33 cellular contexts compared by ENCODE assay signal in genomic region chr20:3614509-3614908, GRCh38. TPM values are rescaled to one million over a fixed set of nuclear protein-coding genes. Genes with fewer than 3 reads are reported as not detected.
DNase-seq lines count a peak whose midpoint lies in the region; ATAC-seq and TF ChIP-seq lines count a peak whose summit lies in the region.
"Had no signal": no experiment of that assay in that cellular context is flagged by ENCODE, and none has a peak within 500 bp of the region (broad histone marks: within the 10 kb centered on the region; RNA-seq: fewer than 3 reads in every experiment).

No MANE protein-coding gene starts in this region.

- no peak overlapping the region for H3K4me3 Mint-ChIP-seq in type B pancreatic cell
- H3K4me3 Mint-ChIP-seq: activated T-helper 17 cell treated with anti-CD3 and anti-CD28 coated beads, Interleukin-2, amount 50 U/mL, for 72 hours had no signal

- H3K9ac ChIP-seq in fibroblast of lung (ENCODE audit: insufficient read depth, low read length), result no peak overlapping the region

- ATAC-seq in HG02840 (IDR thresholded peaks at IDR 0.05; ENCODE audit: low FRiP score, unreplicated experiment), result no peak
- ATAC-seq in HG02678 (IDR thresholded peaks at IDR 0.05; ENCODE audit: unreplicated experiment), result no peak
- ATAC-seq: activated T-helper 17 cell treated with anti-CD3 and anti-CD28 coated beads, Interleukin-2, amount 50 U/mL, for 72 hours; foreskin keratinocyte; left colon had no signal

- H3K27ac Mint-ChIP-seq in type B pancreatic cell, result no peak overlapping the region
- H3K27ac Mint-ChIP-seq: activated T-helper 17 cell treated with anti-CD3 and anti-CD28 coated beads, Interleukin-2, amount 50 U/mL, for 72 hours had no signal

- DNase-seq in OCI-LY7 (ENCODE audit: low spot score), result peak; percentile 29
- DNase-seq in fibroblast of lung (ENCODE audit: low read depth in 2 of 2), result peak; percentile 23 to 40
- no peak for DNase-seq in osteoblast (ENCODE audit: insufficient read length, low spot score, missing footprints)
- DNase-seq in MG63, result no peak
- DNase-seq in type B pancreatic cell (ENCODE audit: extremely low spot score, unreplicated experiment), result no peak
- DNase-seq: activated CD4-positive, alpha-beta T cell treated with anti-CD3 and anti-CD28 coated beads, Interleukin-2, amount 50 U/mL, for 48 hours; activated CD4-positive, CD25-positive, alpha-beta regulatory T cell; activated CD8-positive, alpha-beta memory T cell treated with anti-CD3 and anti-CD28 coated beads, Interleukin-2, amount 50 U/mL, for 4 hours; activated naive CD4-positive, alpha-beta T cell treated with anti-CD3 and anti-CD28 coated beads, Interleukin-2, amount 50 U/mL, for 16 hours; colonic mucosa; DND-41; effector CD8-positive, alpha-beta T cell; foreskin keratinocyte; left colon; MM.1S; NCI-H2029; NCI-H2227 treated with DMSO at 0.1 percent for 48 hours; NCI-H526 treated with DMSO at 0.1 percent for 48 hours; nucleus accumbens; T-helper 1 cell had no signal

- H3K79me2 ChIP-seq in OCI-LY7 (ENCODE audit: insufficient read depth, low read depth, low read length) (no peaks in the 10 kb centered on the region), fibroblast of lung (ENCODE audit: control insufficient read depth, insufficient read depth, low read length) (no peaks in the 10 kb centered on the region), osteoblast (ENCODE audit: insufficient read depth, low read length) (no peaks in the 10 kb centered on the region)

- H2AFZ ChIP-seq in OCI-LY7 (ENCODE audit: low read length), result peak overlapping the region; percentile 87
- no peak overlapping the region for H2AFZ ChIP-seq in fibroblast of lung (ENCODE audit: low read length)
- peak overlapping the region; percentile 71 for H2AFZ ChIP-seq in osteoblast (ENCODE audit: low read length)

- intact Hi-C loops in OCI-LY7 (cut with micrococcal nuclease; ENCODE audit: unreplicated experiment), result no loop called here

- H3K36me3 Mint-ChIP-seq in type B pancreatic cell, result peaks cover 15% of the 10 kb centered on the region

- H3K36me3 ChIP-seq in OCI-LY7 (ENCODE audit: insufficient read depth, low read length), result no peaks in the 10 kb centered on the region
- no peaks in the 10 kb centered on the region for H3K36me3 ChIP-seq in fibroblast of lung (ENCODE audit: control insufficient read depth, insufficient read depth, low read length)
- no peaks in the 10 kb centered on the region for H3K36me3 ChIP-seq in osteoblast (ENCODE audit: insufficient read depth, low read length)
- H3K36me3 ChIP-seq in MG63, result no peaks in the 10 kb centered on the region
- H3K36me3 ChIP-seq: colonic mucosa, SJSA1 had no signal

- H4K20me1 ChIP-seq in OCI-LY7 (ENCODE audit: insufficient read depth, low read length) (no peaks in the 10 kb centered on the region), fibroblast of lung (ENCODE audit: control insufficient read depth, extremely low read depth, insufficient read depth, low read length) (no peaks in the 10 kb centered on the region), osteoblast (ENCODE audit: insufficient read depth, low read length) (no peaks in the 10 kb centered on the region)

- H3K4me3 ChIP-seq in OCI-LY7 (ENCODE audit: low read depth, low read length, poor library complexity, severe bottlenecking) (peak overlapping the region; percentile 42), fibroblast of lung (replicated peaks in 1 of 4; ENCODE audit: control extremely low read depth in 1 of 4, insufficient read depth in 1 of 4, low read depth in 3 of 4, low read length in 4 of 4) (peak overlapping the region in 1 of 4 experiments; percentile 18), osteoblast (ENCODE audit: insufficient read depth, low read length) (peak overlapping the region; percentile 54), MG63 (no peak overlapping the region)
- H3K4me3 ChIP-seq: colonic mucosa, SJSA1, skin epidermis, tibial nerve had no signal

- no peaks in the 10 kb centered on the region for H3K27me3 Mint-ChIP-seq in type B pancreatic cell
- H3K27me3 Mint-ChIP-seq: activated T-helper 17 cell treated with anti-CD3 and anti-CD28 coated beads, Interleukin-2, amount 50 U/mL, for 72 hours had no signal

- H3K9me2 ChIP-seq in OCI-LY7 (ENCODE audit: insufficient read depth, low read length), result no peaks in the 10 kb centered on the region

- H3K9me3 ChIP-seq in OCI-LY7 (ENCODE audit: low read length), result no peaks in the 10 kb centered on the region
- no peaks in the 10 kb centered on the region for H3K9me3 ChIP-seq in fibroblast of lung (ENCODE audit: control insufficient read depth, insufficient read depth, low read depth, low read length)
- no peaks in the 10 kb centered on the region for H3K9me3 ChIP-seq in osteoblast (ENCODE audit: low read depth, low read length)
- no peaks in the 10 kb centered on the region for H3K9me3 ChIP-seq in MG63
- H3K9me3 ChIP-seq: colonic mucosa, SJSA1, tibial nerve had no signal

- CTCF ChIA-PET in OCI-LY7 (lab: Charles Lee; ENCODE audit: unreplicated experiment), result no interaction called here

- TF ChIP-seq CTCF in C4-2B (conservative IDR thresholded peaks at IDR 0.05) (no peak), OCI-LY7 (conservative IDR thresholded peaks at IDR 0.05; ENCODE audit: low read length) (no peak), fibroblast of lung (conservative IDR thresholded peaks at IDR 0.05 in 1 of 2, IDR thresholded peaks at IDR 0.05 in 1 of 2; ENCODE audit: low read depth in 1 of 2, low read length in 2 of 2) (no peak), osteoblast (IDR thresholded peaks at IDR 0.05; ENCODE audit: extremely low read depth, low read depth, low read length) (no peak), type B pancreatic cell (conservative IDR thresholded peaks at IDR 0.05) (no peak)

- peak overlapping the region; percentile 63 for H3K4me2 ChIP-seq in OCI-LY7 (ENCODE audit: low read length)
- H3K4me2 ChIP-seq in fibroblast of lung (ENCODE audit: extremely low read depth, insufficient read depth, low read length), result no peak overlapping the region
- peak overlapping the region; percentile 82 for H3K4me2 ChIP-seq in osteoblast (ENCODE audit: insufficient read depth, low read length)

- H3K4me1 ChIP-seq in OCI-LY7 (ENCODE audit: insufficient read depth, low read length, poor library complexity, severe bottlenecking) (peaks cover 16% of the 10 kb centered on the region), fibroblast of lung (ENCODE audit: control insufficient read depth, extremely low read depth, insufficient read depth, low read length) (peaks cover 2% of the 10 kb centered on the region), osteoblast (ENCODE audit: insufficient read depth, low read length) (peaks cover 12% of the 10 kb centered on the region)
- H3K4me1 ChIP-seq: colonic mucosa, foreskin keratinocyte had no signal

- POLR2A ChIA-PET in OCI-LY7 (lab: Charles Lee), result interaction anchor here (0.6 to 1.0 kb wide), 3 partner anchors 10 to 1209 kb away, joined by 3 read pairs; no protein-coding TSS in a partner anchor

- H3K27ac ChIP-seq in C4-2B (peak overlapping the region; percentile 26; the same call in 1 of the 2 replicates), OCI-LY7 (ENCODE audit: low read depth, low read length, poor library complexity, severe bottlenecking) (peak overlapping the region; percentile 12), fibroblast of lung (ENCODE audit: insufficient read depth, low read length) (no peak overlapping the region), osteoblast (ENCODE audit: low read depth, low read length) (peak overlapping the region; percentile 49)
- H3K27ac ChIP-seq: colonic mucosa, foreskin keratinocyte, SJSA1, skin epidermis had no signal

- H3K9me3 Mint-ChIP-seq in type B pancreatic cell, result no peaks in the 10 kb centered on the region
- H3K9me3 Mint-ChIP-seq: activated T-helper 17 cell treated with anti-CD3 and anti-CD28 coated beads, Interleukin-2, amount 50 U/mL, for 72 hours had no signal

- H3K27me3 ChIP-seq in fibroblast of lung (ENCODE audit: control insufficient read depth, insufficient read depth, low read length) (no peaks in the 10 kb centered on the region), osteoblast (ENCODE audit: insufficient read depth, low read length) (no peaks in the 10 kb centered on the region), MG63 (no peaks in the 10 kb centered on the region)
- H3K27me3 ChIP-seq: colonic mucosa, foreskin keratinocyte, SJSA1, tibial nerve had no signal

- peaks cover 20% of the 10 kb centered on the region for H3K4me1 Mint-ChIP-seq in type B pancreatic cell (ENCODE audit: unreplicated experiment)
- H3K4me1 Mint-ChIP-seq: activated T-helper 17 cell treated with anti-CD3 and anti-CD28 coated beads, Interleukin-2, amount 50 U/mL, for 72 hours had no signal

- no TSS peak for BruUV-seq in OCI-LY7 (replicated peaks; lab: Mats Ljungman, UMichigan)

RNA-seq across cellular contexts. Expression of gene GFRA4, which starts 48.7 kb away (rescaled TPM):
- total RNA-seq in OCI-LY7 (2014; rRNA removed; shearing (Covaris generic)), result not detected in 2 replicates
- total RNA-seq in OCI-LY7 (2022), result not detected in 2 replicates
- total RNA-seq in fibroblast of lung, result not detected in 2 replicates
- not detected in 2 replicates for polyA plus RNA-seq in fibroblast of lung
- not detected in 2 replicates for polyA plus RNA-seq in fibroblast of lung (2012)
- polyA minus RNA-seq in fibroblast of lung (ENCODE audit: low replicate concordance), result not detected in 2 replicates
- not detected in 2 replicates for total RNA-seq in osteoblast
- total RNA-seq in MG63 (2014; rRNA removed; shearing (Covaris generic); ENCODE audit: low replicate concordance), result not detected in 2 replicates
- total RNA-seq in type B pancreatic cell (ENCODE audit: low replicate concordance), result not detected in 2 replicates
- total RNA-seq: A673; activated T-helper 17 cell treated with anti-CD3 and anti-CD28 coated beads, Interleukin-2, amount 50 U/mL, for 72 hours; colonic mucosa; epithelial cell of proximal tubule; foreskin keratinocyte; HT-29; left colon; mesenteric fat pad; renal cortical epithelial cell; SJSA1; tibial nerve had no signal
- polyA plus RNA-seq: BJ, foreskin keratinocyte had no signal

Comparison
In these comparisons a context has a peak if more than half of its experiments do, and no peak if none do; other contexts are left out.
1. DNase-seq: peak in OCI-LY7 (single experiment) and fibroblast of lung (2 of 2); none in osteoblast (single experiment), MG63 (single experiment) and type B pancreatic cell (single experiment).